In genomic region chr9:127509261-127509954, GRCh38 we compare ENCODE assay signal across 17 cellular contexts. TPM values are rescaled to one million over a fixed set of nuclear protein-coding genes. Genes with fewer than 3 reads are reported as not detected.
A peak's percentile ranks its signal among the peaks of the same experiment; 100 is the strongest.
DNase-seq lines count a peak whose midpoint lies in the region; ATAC-seq and TF ChIP-seq lines count a peak whose summit lies in the region.
"Had no signal": no experiment of that assay in that cellular context is flagged by ENCODE, and none has a peak within 500 bp of the region (broad histone marks: within the 10 kb centered on the region; RNA-seq: fewer than 3 reads in every experiment).

No MANE protein-coding gene starts in this region.

- H3K9ac ChIP-seq in adipocyte (ENCODE audit: low read length) (peak overlapping the region; percentile 29), neuronal stem cell (ENCODE audit: low read depth, low read length, poor library complexity) (peak overlapping the region; percentile 44)

- intact Hi-C loops in Right ventricle myocardium superior (cut with DNase I): no loop called here
- intact Hi-C loops in upper lobe of right lung (cut with DNase I): no loop called here
- intact Hi-C loops in lower leg skin (cut with DNase I; ENCODE audit: low total_unique reads): loop anchor here (10.0 kb wide), 1 partner anchor 415 kb away; no protein-coding TSS in a partner anchor

- H3K27me3 ChIP-seq in adipocyte (replicated peaks; ENCODE audit: control insufficient read depth, insufficient read depth, low read length): no peaks in the 10 kb centered on the region
- H3K27me3 ChIP-seq in neuronal stem cell (ENCODE audit: control insufficient read depth in 3 of 3, insufficient read depth in 3 of 3, low read depth in 1 of 3, low read length in 3 of 3): no peaks in the 10 kb centered on the region
- H3K27me3 ChIP-seq in upper lobe of right lung: no peaks in the 10 kb centered on the region
- no peaks in the 10 kb centered on the region for H3K27me3 ChIP-seq in BE2C
- H3K27me3 ChIP-seq: brain microvascular endothelial cell had no signal

- no peak overlapping the region for H3K27ac ChIP-seq in neuronal stem cell (replicated peaks; ENCODE audit: low read length)
- peak overlapping the region; percentile 56 for H3K27ac ChIP-seq in upper lobe of right lung
- H3K27ac ChIP-seq: brain microvascular endothelial cell, PC-9 had no signal

- no CpG with 5 or more reads among the region's 13 CpGs for WGBS in neuronal stem cell (ENCODE audit: extremely low coverage in 2 of 2, insufficient read length in 2 of 2, insufficient replicate concordance in 1 of 2), 2 donors
- 79 to 86% methylated on average over 13 of the region's 13 CpGs for WGBS in lower leg skin, 2 donors

- no peak for TF ChIP-seq POLR2A in lower leg skin (IDR thresholded peaks at IDR 0.05)

- H3K23ac ChIP-seq in neuronal stem cell (ENCODE audit: low read depth, low read length, poor library complexity): no peak overlapping the region

- H2BK120ac ChIP-seq in neuronal stem cell (ENCODE audit: low read depth, low read length): no peak overlapping the region

- DNase-seq in adipocyte (ENCODE audit: low read depth): no peak
- DNase-seq in Right ventricle myocardium superior: peak; percentile 68
- DNase-seq in neuronal stem cell (ENCODE audit: low spot score): no peak
- DNase-seq in upper lobe of right lung: no peak
- no peak for DNase-seq in lower leg skin (ENCODE audit: low spot score in 2 of 2)
- no peak for DNase-seq in BE2C
- no peak for DNase-seq in D341Med (ENCODE audit: low spot score)
- DNase-seq: activated CD4-positive, alpha-beta T cell treated with anti-CD3 and anti-CD28 coated beads, Interleukin-2, amount 50 U/mL, for 4 hours; activated naive CD4-positive, alpha-beta T cell treated with anti-CD3 and anti-CD28 coated beads, Interleukin-2, amount 50 U/mL, for 16 hours; brain microvascular endothelial cell; DMS79 treated with DMSO at 0.1 percent for 48 hours; effector CD4-positive, alpha-beta T cell; mammary epithelial cell; NCI-H2029; NCI-H526 treated with DMSO at 0.1 percent for 48 hours; PC-9 had no signal

- H3K9me3 ChIP-seq in adipocyte (ENCODE audit: control insufficient read depth, low read length) (no peaks in the 10 kb centered on the region), neuronal stem cell (replicated peaks in 1 of 2; ENCODE audit: control insufficient read depth in 2 of 2, insufficient read depth in 1 of 2, low read depth in 1 of 2, low read length in 2 of 2) (no peaks in the 10 kb centered on the region), upper lobe of right lung (no peaks in the 10 kb centered on the region), BE2C (no peaks in the 10 kb centered on the region)

- no peak overlapping the region for H2BK12ac ChIP-seq in neuronal stem cell (ENCODE audit: low read length)

- H3K4me2 ChIP-seq in neuronal stem cell (ENCODE audit: insufficient read depth, low read length, poor library complexity, severe bottlenecking): no peak overlapping the region
- H3K4me2 ChIP-seq: PC-9 had no signal

- TF ChIP-seq CTCF in upper lobe of right lung (IDR thresholded peaks at IDR 0.05) (no peak), lower leg skin (IDR thresholded peaks at IDR 0.05) (no peak), BE2C (IDR thresholded peaks at IDR 0.05; ENCODE audit: low read depth, low read length) (no peak)

- H2AK5ac ChIP-seq in neuronal stem cell (ENCODE audit: low read depth, low read length): no peak overlapping the region

- no peak overlapping the region for H2BK5ac ChIP-seq in neuronal stem cell (ENCODE audit: low read length)

- H3K79me1 ChIP-seq in neuronal stem cell (ENCODE audit: low read depth, low read length): no peaks in the 10 kb centered on the region

- H3K36me3 ChIP-seq in adipocyte (ENCODE audit: control insufficient read depth, insufficient read depth, low read length, severe bottlenecking): peaks cover 61% of the 10 kb centered on the region
- peaks cover 4 to 40% of the 10 kb centered on the region in 2 donors for H3K36me3 ChIP-seq in neuronal stem cell (replicated peaks in 1 of 2; ENCODE audit: control insufficient read depth in 2 of 2, insufficient read depth in 2 of 2, low read length in 2 of 2)
- H3K36me3 ChIP-seq in upper lobe of right lung: peaks cover 93% of the 10 kb centered on the region
- H3K36me3 ChIP-seq in BE2C: no peaks in the 10 kb centered on the region

- no peak overlapping the region for H2AFZ ChIP-seq in neuronal stem cell (ENCODE audit: low read length)
- H2AFZ ChIP-seq: PC-9 had no signal

- ATAC-seq in Right ventricle myocardium superior (ENCODE audit: poor library complexity) (peak; percentile 36), upper lobe of right lung (no peak)
- ATAC-seq: SK-N-SH treated with all-trans-retinoic acid at 6 μM for 48 hours had no signal

- H3K18ac ChIP-seq in neuronal stem cell (ENCODE audit: low read length): peak overlapping the region; percentile 31

- H3K14ac ChIP-seq in neuronal stem cell (ENCODE audit: low read length): no peak overlapping the region

- H3K4me3 ChIP-seq in adipocyte (ENCODE audit: low read length) (no peak overlapping the region), neuronal stem cell (ENCODE audit: low read length in 2 of 2) (no peak overlapping the region), upper lobe of right lung (no peak overlapping the region), lower leg skin (ENCODE audit: low read depth, poor library complexity, severe bottlenecking) (no peak overlapping the region), BE2C (ENCODE audit: low read depth, low read length) (no peak overlapping the region)
- H3K4me3 ChIP-seq: PC-9 had no signal

- H3K4me1 ChIP-seq in adipocyte (ENCODE audit: control insufficient read depth, insufficient read depth, low read length) (no peaks in the 10 kb centered on the region), neuronal stem cell (ENCODE audit: control insufficient read depth in 2 of 2, insufficient read depth in 1 of 2, low read depth in 1 of 2, low read length in 2 of 2) (no peaks in the 10 kb centered on the region), upper lobe of right lung (no peaks in the 10 kb centered on the region), BE2C (no peaks in the 10 kb centered on the region)

- H4K8ac ChIP-seq in neuronal stem cell (ENCODE audit: low read depth, low read length): no peak overlapping the region

- H4K91ac ChIP-seq in neuronal stem cell (ENCODE audit: low read depth, low read length, poor library complexity): no peak overlapping the region

- no peak overlapping the region for H2BK15ac ChIP-seq in neuronal stem cell (ENCODE audit: low read length)

- no peak overlapping the region for H3K4ac ChIP-seq in neuronal stem cell (ENCODE audit: low read length)

RNA-seq across cellular contexts. Expression of gene LRSAM1, which starts 58.1 kb away (rescaled TPM):
- total RNA-seq in Right ventricle myocardium superior (52.1 TPM), upper lobe of right lung (18.8 TPM), lower leg skin (10 to 100 TPM; 37.9 to 47.9 (median 41.9) TPM)
- 7.6 TPM for polyA plus RNA-seq in neuronal stem cell (2013, experiment 1 of 2)
- 7.2 TPM for polyA plus RNA-seq in neuronal stem cell (2013, experiment 2 of 2)
- 20.5 TPM for polyA plus RNA-seq in BE2C (2012; ENCODE audit: insufficient read depth, insufficient read length, low read depth)

RNA-seq across cellular contexts. Expression of gene RPL12, which starts 58.2 kb away (rescaled TPM):
- total RNA-seq in Right ventricle myocardium superior: 628 TPM
- polyA plus RNA-seq in neuronal stem cell (2013, experiment 1 of 2): 3,244 TPM
- polyA plus RNA-seq in neuronal stem cell (2013, experiment 2 of 2): 3,233 TPM
- 1,020 TPM for total RNA-seq in upper lobe of right lung
- 1,000 to 10,000 TPM; 2,461 to 2,856 (median 2,671) TPM for total RNA-seq in lower leg skin
- polyA plus RNA-seq in BE2C (2012; ENCODE audit: insufficient read depth, insufficient read length, low read depth): 694 TPM
